Comparison of ENCODE assay signal across 13 cellular contexts in the genomic region with DNA sequence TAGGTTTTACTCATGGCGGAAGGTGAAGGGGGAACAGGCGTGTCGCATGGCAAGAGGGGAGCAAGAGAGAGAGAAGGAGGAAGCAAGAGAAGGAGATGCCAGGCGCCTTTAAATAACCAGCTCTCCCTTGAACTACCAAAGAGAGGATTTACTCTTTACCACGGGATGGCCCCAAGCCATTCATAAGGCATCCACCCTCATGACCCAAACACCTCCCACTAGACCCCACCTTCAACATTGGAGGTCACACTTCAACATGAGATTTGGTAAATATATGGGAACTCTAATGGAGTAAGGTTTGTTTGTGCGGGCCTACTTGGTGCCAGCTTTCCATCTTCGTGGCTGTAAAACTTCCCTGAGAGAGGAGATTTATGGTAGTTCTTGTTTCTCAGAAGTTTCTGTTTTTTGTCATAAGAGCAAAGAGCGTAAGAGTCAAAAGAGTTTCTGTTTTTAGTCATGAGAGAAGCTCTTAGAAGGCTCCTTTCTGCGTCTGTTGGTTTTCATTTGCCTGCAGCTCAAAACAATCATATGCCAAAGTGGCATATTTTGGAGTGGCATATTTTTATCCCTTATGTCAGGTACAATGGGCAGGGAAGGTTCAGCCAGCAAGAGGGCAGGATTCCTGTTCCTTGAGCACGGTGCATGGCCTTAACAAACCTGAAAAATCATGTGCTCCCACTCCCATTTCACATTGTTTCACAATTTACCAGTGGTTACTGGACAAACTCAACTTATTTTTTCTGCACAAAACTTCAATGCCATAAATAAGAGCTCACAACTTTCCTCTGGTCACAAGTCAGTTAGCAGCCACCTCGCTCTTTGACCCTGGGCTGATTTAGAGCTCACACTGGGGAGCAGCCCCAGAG. TPM values are rescaled to one million over a fixed set of nuclear protein-coding genes. Genes with fewer than 3 reads are reported as not detected.
DNase-seq lines count a peak whose midpoint lies in the region; ATAC-seq and TF ChIP-seq lines count a peak whose summit lies in the region.
"Had no signal": no experiment of that assay in that cellular context is flagged by ENCODE, and none has a peak within 500 bp of the region (broad histone marks: within the 10 kb centered on the region; RNA-seq: fewer than 3 reads in every experiment).

No MANE protein-coding gene starts in this region.

- H3K27me3 Mint-ChIP-seq in T-helper 1 cell treated with Interleukin-12 subunit alpha and Interleukin-12 subunit beta and Interleukin-4 antibody, amounts not matched to agents 30 μg/mL and 1 μg/mL, for 36 hours (ENCODE audit: low read depth), result no peaks in the 10 kb centered on the region
- no peaks in the 10 kb centered on the region for H3K27me3 Mint-ChIP-seq in stimulated activated naive CD8-positive, alpha-beta T cell treated with anti-CD3 and anti-CD28 coated beads, Interleukin-15, Interleukin-2, amounts not matched to agents 100 ng/mL and 50 ng/mL, for 24 hours

- no peak overlapping the region for H2AFZ ChIP-seq in hepatocyte

- no peak for DNase-seq in activated CD4-positive, CD25-positive, alpha-beta regulatory T cell (lab: John Stamatoyannopoulos, UW)
- DNase-seq in hepatocyte (ENCODE audit: low spot score), result no peak
- DNase-seq in HUDEP-2 (lab: John Stamatoyannopoulos, UW; ENCODE audit: unreplicated experiment in 76 of 76), result no peak
- DNase-seq in DMS53 (lab: John Stamatoyannopoulos, UW), result no peak
- no peak for DNase-seq in AML-193 (lab: John Stamatoyannopoulos, UW)
- DNase-seq: cortex of kidney, NCI-H187, OCI-M1 had no signal

- peak overlapping the region; percentile 95 for H3K27ac Mint-ChIP-seq in T-helper 1 cell treated with Interleukin-12 subunit alpha and Interleukin-12 subunit beta and Interleukin-4 antibody, amounts not matched to agents 30 μg/mL and 1 μg/mL, for 36 hours
- H3K27ac Mint-ChIP-seq in stimulated activated naive CD8-positive, alpha-beta T cell treated with anti-CD3 and anti-CD28 coated beads, Interleukin-15, Interleukin-2, amounts not matched to agents 100 ng/mL and 50 ng/mL, for 24 hours, result peak overlapping the region; percentile 65

- H3K9me2 ChIP-seq in hepatocyte (replicated peaks; ENCODE audit: insufficient read depth), result no peaks in the 10 kb centered on the region

- H3K4me2 ChIP-seq in hepatocyte, result no peak overlapping the region

- WGBS in hepatocyte (ENCODE audit: low lambda C conversion rate, missing lambda C conversion rate), result 78% methylated on average over 11 of the region's 11 CpGs

- H3K9me3 Mint-ChIP-seq in T-helper 1 cell treated with Interleukin-12 subunit alpha and Interleukin-12 subunit beta and Interleukin-4 antibody, amounts not matched to agents 30 μg/mL and 1 μg/mL, for 36 hours, result peaks cover 6% of the 10 kb centered on the region
- no peaks in the 10 kb centered on the region for H3K9me3 Mint-ChIP-seq in stimulated activated naive CD8-positive, alpha-beta T cell treated with anti-CD3 and anti-CD28 coated beads, Interleukin-15, Interleukin-2, amounts not matched to agents 100 ng/mL and 50 ng/mL, for 24 hours

- peaks cover 55% of the 10 kb centered on the region for H3K4me1 Mint-ChIP-seq in T-helper 1 cell treated with Interleukin-12 subunit alpha and Interleukin-12 subunit beta and Interleukin-4 antibody, amounts not matched to agents 30 μg/mL and 1 μg/mL, for 36 hours (ENCODE audit: low read depth)
- H3K4me1 Mint-ChIP-seq in stimulated activated naive CD8-positive, alpha-beta T cell treated with anti-CD3 and anti-CD28 coated beads, Interleukin-15, Interleukin-2, amounts not matched to agents 100 ng/mL and 50 ng/mL, for 24 hours (ENCODE audit: low read depth), result peaks cover 60% of the 10 kb centered on the region

- H3K79me2 ChIP-seq in hepatocyte, result peaks cover 65% of the 10 kb centered on the region

- no peak for TF ChIP-seq CTCF in hepatocyte (IDR thresholded peaks at IDR 0.05; ENCODE audit: poor library complexity)

- no peak overlapping the region for H3K4me3 ChIP-seq in hepatocyte
- H3K4me3 ChIP-seq: HAP-1 had no signal

- H3K9me3 ChIP-seq in hepatocyte (ENCODE audit: low read depth), result no peaks in the 10 kb centered on the region
- H3K9me3 ChIP-seq: HAP-1 had no signal

- no peaks in the 10 kb centered on the region for H3K27me3 ChIP-seq in hepatocyte

- H4K20me1 ChIP-seq in hepatocyte (ENCODE audit: insufficient read depth, poor library complexity, severe bottlenecking), result no peaks in the 10 kb centered on the region

- peaks cover 16% of the 10 kb centered on the region for H3K4me1 ChIP-seq in hepatocyte (ENCODE audit: insufficient read depth)
- H3K4me1 ChIP-seq: HAP-1 had no signal

- H3K36me3 ChIP-seq in hepatocyte (replicated peaks; ENCODE audit: insufficient read depth, low read depth), result no peaks in the 10 kb centered on the region

- peak; percentile 73 to 79 for ATAC-seq in activated CD4-positive, CD25-positive, alpha-beta regulatory T cell treated with anti-CD3 and anti-CD28 coated beads, Interleukin-2, amount 50 U/mL, for 24 hours

- H3K4me3 Mint-ChIP-seq in T-helper 1 cell treated with Interleukin-12 subunit alpha and Interleukin-12 subunit beta and Interleukin-4 antibody, amounts not matched to agents 30 μg/mL and 1 μg/mL, for 36 hours, result peak overlapping the region; percentile 80
- peak overlapping the region; percentile 1 for H3K4me3 Mint-ChIP-seq in stimulated activated naive CD8-positive, alpha-beta T cell treated with anti-CD3 and anti-CD28 coated beads, Interleukin-15, Interleukin-2, amounts not matched to agents 100 ng/mL and 50 ng/mL, for 24 hours

- peaks cover 53% of the 10 kb centered on the region for H3K36me3 Mint-ChIP-seq in T-helper 1 cell treated with Interleukin-12 subunit alpha and Interleukin-12 subunit beta and Interleukin-4 antibody, amounts not matched to agents 30 μg/mL and 1 μg/mL, for 36 hours (ENCODE audit: low read depth)
- peaks cover 57% of the 10 kb centered on the region for H3K36me3 Mint-ChIP-seq in stimulated activated naive CD8-positive, alpha-beta T cell treated with anti-CD3 and anti-CD28 coated beads, Interleukin-15, Interleukin-2, amounts not matched to agents 100 ng/mL and 50 ng/mL, for 24 hours (ENCODE audit: low read depth)

- peak overlapping the region; percentile 8 for H3K27ac ChIP-seq in hepatocyte
- H3K27ac ChIP-seq: 22Rv1 had no signal

RNA-seq across cellular contexts. Expression of gene PML, which starts 12.5 kb away (rescaled TPM):
- total RNA-seq in hepatocyte, result 9.7 and 15.7 TPM in 2 replicates
- polyA plus RNA-seq in hepatocyte, result 29.9 and 38.8 TPM in 2 replicates

RNA-seq across cellular contexts. Expression of gene STOML1, which starts 14.9 kb away (rescaled TPM):
- total RNA-seq in hepatocyte, result 10.3 and 14.2 TPM in 2 replicates
- 19.8 and 21.0 TPM in 2 replicates for polyA plus RNA-seq in hepatocyte
